12 cellular contexts compared by ENCODE assay signal in genomic region chr17:50917418-50917743, GRCh38. TPM values are rescaled to one million over a fixed set of nuclear protein-coding genes. Genes with fewer than 3 reads are reported as not detected.
DNase-seq lines count a peak whose midpoint lies in the region; ATAC-seq and TF ChIP-seq lines count a peak whose summit lies in the region.
"Had no signal": no experiment of that assay in that cellular context is flagged by ENCODE, and none has a peak within 500 bp of the region (broad histone marks: within the 10 kb centered on the region; RNA-seq: fewer than 3 reads in every experiment).

No MANE protein-coding gene starts in this region.

- TF ChIP-seq POLR2A in thyroid gland (IDR thresholded peaks at IDR 0.05), result no peak

- H3K4me3 Mint-ChIP-seq in activated naive CD8-positive, alpha-beta T cell, result peak overlapping the region; percentile 23
- no peak overlapping the region for H3K4me3 Mint-ChIP-seq in activated naive CD8-positive, alpha-beta T cell treated with anti-CD3 and anti-CD28 coated beads, Interleukin-2, amount 50 U/mL, for 24 hours
- H3K4me3 Mint-ChIP-seq: activated T-cell treated with anti-CD3 and anti-CD28 coated beads, Interleukin-2, amount 50 U/mL, for 72 hours had no signal

- no peak overlapping the region for H3K27ac Mint-ChIP-seq in activated naive CD8-positive, alpha-beta T cell
- H3K27ac Mint-ChIP-seq in activated naive CD8-positive, alpha-beta T cell treated with anti-CD3 and anti-CD28 coated beads, Interleukin-2, amount 50 U/mL, for 24 hours, result no peak overlapping the region
- H3K27ac Mint-ChIP-seq: activated T-cell treated with anti-CD3 and anti-CD28 coated beads, Interleukin-2, amount 50 U/mL, for 72 hours had no signal

- intact Hi-C loops in heart right ventricle (cut with DNase I), result loop anchor here in 3 of 10 donors (5.0 kb wide), 1 partner anchor 50 kb away; the partner anchor contains the start of gene TOB1 (in 3 of the 3)
- intact Hi-C loops in thyroid gland (cut with DNase I), result no loop called here

- H3K4me1 ChIP-seq in heart right ventricle, result peaks cover 31 to 57% (median 37%) of the 10 kb centered on the region in 9 donors
- peaks cover 21 to 36% of the 10 kb centered on the region in 2 donors for H3K4me1 ChIP-seq in thyroid gland
- H3K4me1 ChIP-seq: uterus had no signal

- H3K36me3 Mint-ChIP-seq in activated naive CD8-positive, alpha-beta T cell, result peaks cover 2% of the 10 kb centered on the region
- no peaks in the 10 kb centered on the region for H3K36me3 Mint-ChIP-seq in activated naive CD8-positive, alpha-beta T cell treated with anti-CD3 and anti-CD28 coated beads, Interleukin-2, amount 50 U/mL, for 24 hours (ENCODE audit: low read depth)

- DNase-seq in activated naive CD8-positive, alpha-beta T cell treated with anti-CD3 and anti-CD28 coated beads, Interleukin-2, amount 50 U/mL, for 24 hours, result no peak
- DNase-seq in heart right ventricle (no peak), thyroid gland (no peak), HUDEP-2 (lab: John Stamatoyannopoulos, UW; ENCODE audit: unreplicated experiment in 76 of 76) (no peak), NCI-H187 treated with DMSO at 0.1 percent for 48 hours (lab: John Stamatoyannopoulos, UW) (no peak), NCI-H1694 treated with DMSO at 0.1 percent for 48 hours (lab: John Stamatoyannopoulos, UW) (no peak)
- DNase-seq: activated T-cell treated with anti-CD3 and anti-CD28 coated beads, Interleukin-2, amount 50 U/mL, for 72 hours; kidney glomerular epithelial cell; uterus had no signal

- H3K9me3 ChIP-seq in heart right ventricle, result no peaks in the 10 kb centered on the region
- no peaks in the 10 kb centered on the region for H3K9me3 ChIP-seq in thyroid gland
- H3K9me3 ChIP-seq: esophagus muscularis mucosa, uterus had no signal

- H3K9me3 Mint-ChIP-seq in activated naive CD8-positive, alpha-beta T cell (ENCODE audit: low read depth), result no peaks in the 10 kb centered on the region
- H3K9me3 Mint-ChIP-seq in activated naive CD8-positive, alpha-beta T cell treated with anti-CD3 and anti-CD28 coated beads, Interleukin-2, amount 50 U/mL, for 24 hours, result peaks cover 5% of the 10 kb centered on the region
- H3K9me3 Mint-ChIP-seq: activated T-cell treated with anti-CD3 and anti-CD28 coated beads, Interleukin-2, amount 50 U/mL, for 72 hours had no signal

- 81 to 86% methylated on average over 7 of the region's 7 CpGs for WGBS in heart right ventricle, 2 donors
- WGBS in thyroid gland, 2 donors, result 86 to 89% methylated on average over 6 to 7 of the region's 7 CpGs

- ATAC-seq in activated naive CD8-positive, alpha-beta T cell treated with anti-CD3 and anti-CD28 coated beads, Interleukin-2, amount 50 U/mL, for 24 hours, result no peak
- ATAC-seq in HG03378 (IDR thresholded peaks at IDR 0.05; ENCODE audit: unreplicated experiment) (peak; percentile 55), heart right ventricle (peak in 4 of 8 donors; percentile 4 to 64 (median 18))
- ATAC-seq: activated T-cell treated with anti-CD3 and anti-CD28 coated beads, Interleukin-2, amount 50 U/mL, for 72 hours had no signal

- H3K4me3 ChIP-seq in heart right ventricle (no peak overlapping the region), thyroid gland (replicated peaks in 1 of 3) (no peak overlapping the region)
- H3K4me3 ChIP-seq: esophagus muscularis mucosa, uterus had no signal

- H3K27ac ChIP-seq in heart right ventricle (peak overlapping the region in 7 of 10 donors; percentile 8 to 89 (median 87)), thyroid gland (peak overlapping the region in 2 of 3 donors; percentile 24 to 91)
- H3K27ac ChIP-seq: uterus had no signal

- no peaks in the 10 kb centered on the region for H3K27me3 Mint-ChIP-seq in activated naive CD8-positive, alpha-beta T cell
- H3K27me3 Mint-ChIP-seq in activated naive CD8-positive, alpha-beta T cell treated with anti-CD3 and anti-CD28 coated beads, Interleukin-2, amount 50 U/mL, for 24 hours, result no peaks in the 10 kb centered on the region

- H3K4me1 Mint-ChIP-seq in activated naive CD8-positive, alpha-beta T cell (ENCODE audit: low read depth), result peaks cover 58% of the 10 kb centered on the region
- H3K4me1 Mint-ChIP-seq in activated naive CD8-positive, alpha-beta T cell treated with anti-CD3 and anti-CD28 coated beads, Interleukin-2, amount 50 U/mL, for 24 hours, result peaks cover 68% of the 10 kb centered on the region

- no peaks in the 10 kb centered on the region for H3K27me3 ChIP-seq in heart right ventricle
- no peaks in the 10 kb centered on the region for H3K27me3 ChIP-seq in thyroid gland
- H3K27me3 ChIP-seq: esophagus muscularis mucosa, uterus had no signal

- H3K36me3 ChIP-seq in heart right ventricle, result no peaks in the 10 kb centered on the region
- H3K36me3 ChIP-seq in thyroid gland, result no peaks in the 10 kb centered on the region
- H3K36me3 ChIP-seq: esophagus muscularis mucosa, uterus had no signal

- no peak for TF ChIP-seq CTCF in heart right ventricle (IDR thresholded peaks at IDR 0.05)
- no peak for TF ChIP-seq CTCF in thyroid gland (IDR thresholded peaks at IDR 0.05)

RNA-seq across cellular contexts. Expression of gene TOB1, which starts 51.2 kb away (rescaled TPM):
- 100 to 1,000 TPM in 6 of 10 donors, 10 to 100 TPM in 4; 54.7 to 134 (median 106) TPM for total RNA-seq in heart right ventricle
- 10 to 100 TPM; 15.6 to 31.7 TPM for polyA plus RNA-seq in heart right ventricle
- 10 to 100 TPM; 28.1 to 46.4 (median 31.1) TPM for total RNA-seq in thyroid gland
